In genomic region chrX:47915886-47916493, GRCh38 we compare ENCODE assay signal across 25 cellular contexts.
DNase-seq lines count a peak whose midpoint lies in the region; ATAC-seq, FAIRE-seq and TF ChIP-seq lines count a peak whose summit lies in the region.
"Had no signal": no experiment of that assay in that cellular context is flagged by ENCODE, and none has a peak within 500 bp of the region (broad histone marks: within the 10 kb centered on the region; RNA-seq: fewer than 3 reads in every experiment).

No MANE protein-coding gene starts in this region.

- no peak overlapping the region for H3K9ac ChIP-seq in K562 (ENCODE audit: insufficient read depth in 1 of 2, low read depth in 2 of 2, low read length in 2 of 2)
- H3K9ac ChIP-seq: BLaER1 treated with 17β-estradiol and CSF1 and Interleukin-3, amounts not matched to agents 10 nM and 100 nM had no signal

- H3K9me3 ChIP-seq in HEK293 (ENCODE audit: control insufficient read depth, insufficient read depth, low read depth, low read length) (no peaks in the 10 kb centered on the region), K562 (replicated peaks; ENCODE audit: control insufficient read depth, insufficient read depth, low read depth, low read length) (peaks cover 1% of the 10 kb centered on the region; the same call in 1 of the 2 replicates)
- H3K9me3 ChIP-seq: BE2C had no signal

- no peak for DNase-seq in GM18507 (ENCODE audit: extremely low spot score, insufficient read length, low read depth)
- no peak for DNase-seq in K562 (ENCODE audit: extremely low read depth in 1 of 4, low spot score in 3 of 4)
- DNase-seq in sciatic nerve (ENCODE audit: low spot score) = no peak
- no peak for DNase-seq in nephron progenitor cell
- DNase-seq: 8988T; ACHN; AML-193; BE2C; CD4-positive, alpha-beta T cell; CD8-positive, alpha-beta memory T cell; DMS 273 treated with DMSO at 0.1 percent for 48 hours; DMS79; EL; GDM1; GOT3; H7; HCEC 1CT; HFFc6 had no signal

- no peaks in the 10 kb centered on the region for H3K4me1 Mint-ChIP-seq in nephron progenitor cell
- H3K4me1 Mint-ChIP-seq: CD14-positive monocyte; CD8-positive, alpha-beta memory T cell had no signal

- no peak for TF ChIP-seq EP300 in K562 (IDR thresholded peaks at IDR 0.05; ENCODE audit: low read length)

- H3K4me3 ChIP-seq in HEK293 (ENCODE audit: low read depth, low read length) = no peak overlapping the region
- H3K4me3 ChIP-seq in K562 = no peak overlapping the region
- H3K4me3 ChIP-seq: A549, GM12878 had no signal

- POLR2A ChIA-PET in HEK293 (lab: Yijun Ruan, JAX) (no interaction called here), K562 (lab: Yijun Ruan, JAX) (no interaction called here)

- WGBS in K562 (ENCODE audit: insufficient coverage, low coverage, missing lambda C conversion rate) = 80% methylated on average over 1 of the region's 2 CpGs

- TF ChIP-seq RAD21 in K562 (CRISPR knock-in tag; conservative IDR thresholded peaks at IDR 0.05 in 1 of 2, IDR thresholded peaks at IDR 0.05 in 1 of 2) = no peak

- intact Hi-C loops in K562 (cut with micrococcal nuclease) = no loop called here
- intact Hi-C loops in sciatic nerve (cut with DNase I) = no loop called here

- CTCF ChIA-PET in HEK293 (lab: Yijun Ruan, JAX) = no interaction called here
- CTCF ChIA-PET in K562 (lab: Yijun Ruan, JAX; ENCODE audit: low intra/inter-chr PET ratio) = no interaction called here

- H3K4me1 ChIP-seq in HEK293 (ENCODE audit: control insufficient read depth, insufficient read depth, low read length) (no peaks in the 10 kb centered on the region), K562 (replicated peaks in 1 of 2; ENCODE audit: control insufficient read depth in 2 of 2, insufficient read depth in 2 of 2, low read length in 2 of 2) (no peaks in the 10 kb centered on the region)
- H3K4me1 ChIP-seq: A549; BE2C; BLaER1 treated with 17β-estradiol and CSF1 and Interleukin-3, amounts not matched to agents 10 nM and 100 nM had no signal

- no TSS peak for BruUV-seq in K562 (replicated peaks; lab: Mats Ljungman, UMichigan)

- FAIRE-seq in GM18507 (lab: Jason Lieb, UNC) (peak; percentile 26), K562 (lab: Jason Lieb, UNC) (no peak)
- FAIRE-seq: A549, D721Med, GM12878 had no signal

- H2AFZ ChIP-seq in K562 (ENCODE audit: low read depth, low read length) = no peak overlapping the region

- H3K36me3 ChIP-seq in HEK293 (ENCODE audit: control insufficient read depth in 2 of 2, insufficient read depth in 1 of 2, low read length in 2 of 2) (no peaks in the 10 kb centered on the region), K562 (ENCODE audit: control insufficient read depth, insufficient read depth, low read length) (no peaks in the 10 kb centered on the region)
- H3K36me3 ChIP-seq: BE2C had no signal

- no peaks in the 10 kb centered on the region for H3K79me2 ChIP-seq in K562 (ENCODE audit: control insufficient read depth, insufficient read depth, low read length)

- no peaks in the 10 kb centered on the region for H3K9me1 ChIP-seq in K562 (ENCODE audit: control insufficient read depth, insufficient read depth, low read length)

- TF ChIP-seq POLR2A in K562 (conservative IDR thresholded peaks at IDR 0.05) = no peak

- ATAC-seq in K562 = no peak
- no peak for ATAC-seq in GM19035 (IDR thresholded peaks at IDR 0.05; ENCODE audit: unreplicated experiment)
- ATAC-seq in sciatic nerve = no peak
- ATAC-seq: A549, GM12878 had no signal

- no peaks in the 10 kb centered on the region for H3K27me3 ChIP-seq in K562 (ENCODE audit: control insufficient read depth in 2 of 2, insufficient read depth in 2 of 2, low read length in 2 of 2)
- H3K27me3 ChIP-seq: BE2C had no signal

- H3K27me3 Mint-ChIP-seq in nephron progenitor cell (ENCODE audit: low read depth, poor library complexity) = peaks cover 3% of the 10 kb centered on the region
- H3K27me3 Mint-ChIP-seq: CD4-positive, alpha-beta T cell had no signal

- no peak for TF ChIP-seq CTCF in HEK293 (tag by site-specific recombination; IDR thresholded peaks at IDR 0.05)
- TF ChIP-seq CTCF in K562 (IDR thresholded peaks at IDR 0.05 in 2 of 3, conservative IDR thresholded peaks at IDR 0.05 in 1 of 3; ENCODE audit: insufficient read depth in 2 of 3, low read depth in 1 of 3, low read length in 3 of 3) = no peak
- TF ChIP-seq CTCF in nephron progenitor cell (IDR thresholded peaks at IDR 0.05) = no peak

- no peak overlapping the region for H3K4me2 ChIP-seq in K562 (ENCODE audit: insufficient read depth, low read length)
- H3K4me2 ChIP-seq: A549; BLaER1 treated with 17β-estradiol and CSF1 and Interleukin-3, amounts not matched to agents 10 nM and 100 nM had no signal

- no peaks in the 10 kb centered on the region for H4K20me1 ChIP-seq in K562 (replicated peaks; ENCODE audit: control insufficient read depth, insufficient read depth, low read length)
- H4K20me1 ChIP-seq: BLaER1 treated with 17β-estradiol and CSF1 and Interleukin-3, amounts not matched to agents 10 nM and 100 nM had no signal

- in situ Hi-C loops in K562 (cut with MboI) = no loop called here

- H3K27ac Mint-ChIP-seq in nephron progenitor cell = no peak overlapping the region
- H3K27ac Mint-ChIP-seq: CD14-positive monocyte; CD4-positive, alpha-beta T cell; CD8-positive, alpha-beta memory T cell; HFFc6 had no signal

- H3K9me3 Mint-ChIP-seq in nephron progenitor cell = peaks cover 83% of the 10 kb centered on the region
- H3K9me3 Mint-ChIP-seq: CD4-positive, alpha-beta T cell had no signal

- H3K4me3 Mint-ChIP-seq in nephron progenitor cell = no peak overlapping the region
- H3K4me3 Mint-ChIP-seq: CD14-positive monocyte; CD4-positive, alpha-beta T cell; CD8-positive, alpha-beta memory T cell; HFFc6 had no signal

- peaks cover 74% of the 10 kb centered on the region for H3K36me3 Mint-ChIP-seq in nephron progenitor cell (ENCODE audit: low read depth)

- H3K27ac ChIP-seq in HEK293 (ENCODE audit: extremely low read depth, low read depth, low read length) (no peak overlapping the region), K562 (ENCODE audit: extremely low read depth, low read depth, low read length) (no peak overlapping the region)
- H3K27ac ChIP-seq: A549; BLaER1 treated with 17β-estradiol and CSF1 and Interleukin-3, amounts not matched to agents 10 nM and 100 nM had no signal

TF ChIP-seq in HEK293, 187 proteins besides CTCF, POLR2A, EP300 and RAD21:
- TF ChIP-seq SETDB1 (IDR thresholded peaks at IDR 0.05; ENCODE audit: insufficient read length, low read length) = peak; percentile 73
- TF ChIP-seq TRIM28 (IDR thresholded peaks at IDR 0.05; ENCODE audit: borderline replicate concordance, low read length) = peak; percentile 38; the same call in 1 of the 2 replicates
- TF ChIP-seq ZNF274 (IDR thresholded peaks at IDR 0.05; ENCODE audit: low read length) = no peak
- TF ChIP-seq ZNF274 (tag by site-specific recombination; IDR thresholded peaks at IDR 0.05; ENCODE audit: borderline replicate concordance) = 0 out of 2 replicates have a peak, but pooled peaks have one; percentile 77
- TF ChIP-seq ZNF48 (tag by site-specific recombination; IDR thresholded peaks at IDR 0.05) = no peak

TF ChIP-seq in K562, 482 proteins besides CTCF, POLR2A, EP300 and RAD21:
- TF ChIP-seq ZNF77 (CRISPR knock-in tag; IDR thresholded peaks at IDR 0.05) (no peak), ZNF274 (IDR thresholded peaks at IDR 0.05; ENCODE audit: borderline replicate concordance, low read depth, low read length) (peak; percentile 80)
